In genomic region chr14:54806616-54807015, GRCh38 we compare ENCODE assay signal across 20 cellular contexts.
DNase-seq lines count a peak whose midpoint lies in the region; ATAC-seq and TF ChIP-seq lines count a peak whose summit lies in the region.
"Had no signal": no experiment of that assay in that cellular context is flagged by ENCODE, and none has a peak within 500 bp of the region (broad histone marks: within the 10 kb centered on the region; RNA-seq: fewer than 3 reads in every experiment).

No MANE protein-coding gene starts in this region.

- H3K27me3 ChIP-seq in heart left ventricle, result no peaks in the 10 kb centered on the region
- no peaks in the 10 kb centered on the region for H3K27me3 ChIP-seq in Karpas-422 (ENCODE audit: low read length)
- H3K27me3 ChIP-seq in Peyer's patch, result no peaks in the 10 kb centered on the region
- H3K27me3 ChIP-seq: BE2C; BLaER1 treated with 17β-estradiol and CSF1 and Interleukin-3, amounts not matched to agents 10 nM and 100 nM had no signal

- no peak overlapping the region for H3K27ac ChIP-seq in heart left ventricle
- H3K27ac ChIP-seq in Karpas-422 (ENCODE audit: low read length), result peak overlapping the region; percentile 87
- no peak overlapping the region for H3K27ac ChIP-seq in coronary artery
- no peak overlapping the region for H3K27ac ChIP-seq in Peyer's patch
- H3K27ac ChIP-seq: BLaER1 treated with 17β-estradiol and CSF1 and Interleukin-3, amounts not matched to agents 10 nM and 100 nM; C4-2B had no signal

- intact Hi-C loops in cardiac septum (cut with DNase I) (loop anchor here (1.0 to 5.0 kb wide), 3 partner anchors 32 to 294 kb away; no protein-coding TSS in a partner anchor), heart left ventricle (cut with DNase I) (loop anchor here in 6 of 10 donors (1.0 to 10.0 kb wide), 8 partner anchors 86 to 358 kb away; partner anchors contain the start of genes SAMD4A (in 2 of the 6) and GCH1 (in 1 of the 6))

- no peak for ATAC-seq in heart left ventricle

- H3K4me1 Mint-ChIP-seq in osteocyte (ENCODE audit: unreplicated experiment), result no peaks in the 10 kb centered on the region

- TF ChIP-seq CTCF in heart left ventricle (IDR thresholded peaks at IDR 0.05) (no peak), coronary artery (IDR thresholded peaks at IDR 0.05) (no peak), osteocyte (IDR thresholded peaks at IDR 0.05) (no peak), Peyer's patch (IDR thresholded peaks at IDR 0.05) (no peak)

- H3K4me3 ChIP-seq in heart left ventricle (no peak overlapping the region), Karpas-422 (ENCODE audit: low read length) (no peak overlapping the region), coronary artery (no peak overlapping the region), Peyer's patch (no peak overlapping the region)
- H3K4me3 ChIP-seq: BLaER1 treated with 17β-estradiol and CSF1 and Interleukin-3, amounts not matched to agents 10 nM and 100 nM; GM12878 had no signal

- H3K27me3 Mint-ChIP-seq in osteocyte (ENCODE audit: unreplicated experiment), result peaks cover 17% of the 10 kb centered on the region

- H3K4me2 ChIP-seq in Karpas-422 (ENCODE audit: low read depth, low read length, poor library complexity, severe bottlenecking), result peak overlapping the region; percentile 48

- no peaks in the 10 kb centered on the region for H3K36me3 ChIP-seq in heart left ventricle
- no peaks in the 10 kb centered on the region for H3K36me3 ChIP-seq in Karpas-422 (ENCODE audit: insufficient read depth, low read length)
- no peaks in the 10 kb centered on the region for H3K36me3 ChIP-seq in Peyer's patch
- H3K36me3 ChIP-seq: BE2C; BLaER1 treated with 17β-estradiol and CSF1 and Interleukin-3, amounts not matched to agents 10 nM and 100 nM had no signal

- H3K9me3 ChIP-seq in heart left ventricle, result no peaks in the 10 kb centered on the region
- no peaks in the 10 kb centered on the region for H3K9me3 ChIP-seq in Karpas-422 (ENCODE audit: low read length)
- no peaks in the 10 kb centered on the region for H3K9me3 ChIP-seq in Peyer's patch
- H3K9me3 ChIP-seq: BE2C; BLaER1 treated with 17β-estradiol and CSF1 and Interleukin-3, amounts not matched to agents 10 nM and 100 nM had no signal

- no peaks in the 10 kb centered on the region for H3K9me2 ChIP-seq in Karpas-422 (replicated peaks; ENCODE audit: insufficient read depth, low read length)

- no peaks in the 10 kb centered on the region for H3K9me3 Mint-ChIP-seq in osteocyte (ENCODE audit: unreplicated experiment)
- H3K9me3 Mint-ChIP-seq: CD4-positive, alpha-beta T cell; CD8-positive, alpha-beta T cell had no signal

- H3K36me3 Mint-ChIP-seq in osteocyte (ENCODE audit: unreplicated experiment), result no peaks in the 10 kb centered on the region
- H3K36me3 Mint-ChIP-seq: CD8-positive, alpha-beta T cell had no signal

- H3K4me1 ChIP-seq in heart left ventricle (peaks cover 0 to 11% (median 4%) of the 10 kb centered on the region in 12 donors), Karpas-422 (ENCODE audit: low read length) (peaks cover 78% of the 10 kb centered on the region), Peyer's patch (no peaks in the 10 kb centered on the region)

- WGBS in heart left ventricle, 4 donors, result 89 to 92% (median 90%) methylated on average over 10 of the region's 10 CpGs

- H3K27ac Mint-ChIP-seq in osteocyte (ENCODE audit: unreplicated experiment), result no peak overlapping the region
- H3K27ac Mint-ChIP-seq: CD4-positive, alpha-beta T cell; CD8-positive, alpha-beta T cell had no signal

- no peak overlapping the region for H3K4me3 Mint-ChIP-seq in osteocyte (ENCODE audit: unreplicated experiment)
- H3K4me3 Mint-ChIP-seq: CD4-positive, alpha-beta T cell; CD8-positive, alpha-beta T cell had no signal

- no peak overlapping the region for H2AFZ ChIP-seq in Karpas-422 (ENCODE audit: low read length)

- no peaks in the 10 kb centered on the region for H4K20me1 ChIP-seq in Karpas-422 (ENCODE audit: insufficient read depth, low read depth, low read length)
- H4K20me1 ChIP-seq: BLaER1 treated with 17β-estradiol and CSF1 and Interleukin-3, amounts not matched to agents 10 nM and 100 nM had no signal

- peak; percentile 70 for DNase-seq in cardiac septum (ENCODE audit: low spot score)
- no peak for DNase-seq in heart left ventricle
- DNase-seq in Karpas-422, result no peak
- peak; percentile 50 for DNase-seq in coronary artery (ENCODE audit: low spot score)
- peak; percentile 38 for DNase-seq in osteocyte (ENCODE audit: extremely low spot score, unreplicated experiment)
- DNase-seq in COLO668 (lab: John Stamatoyannopoulos, UW; ENCODE audit: unreplicated experiment), result no peak
- no peak for DNase-seq in Peyer's patch
- DNase-seq in NCI-H2107 treated with DMSO at 0.1 percent for 48 hours (lab: John Stamatoyannopoulos, UW; ENCODE audit: unreplicated experiment), result no peak
- DNase-seq: ACHN; BE2C; CD4-positive, alpha-beta T cell; COR-L47; DMS79; DND-41; EL; GDM1 had no signal

- no peaks in the 10 kb centered on the region for H3K79me2 ChIP-seq in Karpas-422 (ENCODE audit: low read length)

- H3K9ac ChIP-seq in Karpas-422 (ENCODE audit: low read length), result peak overlapping the region; percentile 27; the same call in 1 of the 2 replicates
- H3K9ac ChIP-seq: BLaER1 treated with 17β-estradiol and CSF1 and Interleukin-3, amounts not matched to agents 10 nM and 100 nM had no signal

- TF ChIP-seq POLR2A in heart left ventricle (IDR thresholded peaks at IDR 0.05) (no peak), Peyer's patch (IDR thresholded peaks at IDR 0.05) (no peak)

Comparison
In these comparisons a context has a peak if more than half of its experiments do, and no peak if none do; other contexts are left out.
1. DNase-seq: peak in cardiac septum (single experiment), coronary artery (single experiment) and osteocyte (single experiment); none in heart left ventricle (0 of 5), Karpas-422 (single experiment), COLO668 (single experiment), Peyer's patch (0 of 3) and NCI-H2107 treated with DMSO at 0.1 percent for 48 hours (single experiment).